In genomic region chr3:78827618-78828017, GRCh38 we compare ENCODE assay signal across 31 cellular contexts.
DNase-seq lines count a peak whose midpoint lies in the region; ATAC-seq, FAIRE-seq and TF ChIP-seq lines count a peak whose summit lies in the region.
"Had no signal": no experiment of that assay in that cellular context is flagged by ENCODE, and none has a peak within 500 bp of the region (broad histone marks: within the 10 kb centered on the region; RNA-seq: fewer than 3 reads in every experiment).

No MANE protein-coding gene starts in this region.

- H3K9me3 ChIP-seq in HepG2 (ENCODE audit: low read length) = no peaks in the 10 kb centered on the region
- H3K9me3 ChIP-seq in right lobe of liver = no peaks in the 10 kb centered on the region
- no peaks in the 10 kb centered on the region for H3K9me3 ChIP-seq in HEK293 (ENCODE audit: control insufficient read depth, insufficient read depth, low read depth, low read length)
- H3K9me3 ChIP-seq in K562 (replicated peaks; ENCODE audit: control insufficient read depth, insufficient read depth, low read depth, low read length) = no peaks in the 10 kb centered on the region
- H3K9me3 ChIP-seq: A549, BE2C, Caco-2 had no signal

- in situ Hi-C loops in HepG2 (cut with HindIII; ENCODE audit: extremely low pct_ligation_motif_present, low pct_unique_long_range_greater_than_20kb) = no loop called here
- in situ Hi-C loops in K562 (cut with MboI) = no loop called here

- POLR2A ChIA-PET in HepG2 (lab: Yijun Ruan, JAX) = no interaction called here
- POLR2A ChIA-PET in HEK293 (lab: Yijun Ruan, JAX) = no interaction called here
- POLR2A ChIA-PET in K562 (lab: Yijun Ruan, JAX) = no interaction called here

- TF ChIP-seq EP300 in HepG2 (IDR thresholded peaks at IDR 0.05; ENCODE audit: low read depth in 2 of 2, low read length in 2 of 2) (no peak), HepG2 (CRISPR knock-in tag; IDR thresholded peaks at IDR 0.05; ENCODE audit: borderline replicate concordance) (no peak), K562 (IDR thresholded peaks at IDR 0.05; ENCODE audit: low read length) (no peak)

- H3K4me3 ChIP-seq in HepG2 (replicated peaks in 1 of 3; ENCODE audit: insufficient read depth in 1 of 3, low read depth in 2 of 3, low read length in 3 of 3) = no peak overlapping the region
- no peak overlapping the region for H3K4me3 ChIP-seq in right lobe of liver
- H3K4me3 ChIP-seq in HEK293 (ENCODE audit: low read depth, low read length) = no peak overlapping the region
- no peak overlapping the region for H3K4me3 ChIP-seq in K562
- H3K4me3 ChIP-seq: A549; BLaER1; BLaER1 treated with 17β-estradiol and CSF1 and Interleukin-3, amounts not matched to agents 10 nM and 100 nM had no signal

- H4K20me1 ChIP-seq in HepG2 (ENCODE audit: insufficient read depth, low read length) = no peaks in the 10 kb centered on the region
- H4K20me1 ChIP-seq in K562 (replicated peaks; ENCODE audit: control insufficient read depth, insufficient read depth, low read length) = no peaks in the 10 kb centered on the region
- H4K20me1 ChIP-seq: BLaER1; BLaER1 treated with 17β-estradiol and CSF1 and Interleukin-3, amounts not matched to agents 10 nM and 100 nM had no signal

- H3K36me3 ChIP-seq in HepG2 (replicated peaks in 1 of 2; ENCODE audit: control insufficient read depth in 1 of 2, insufficient read depth in 2 of 2, low read length in 2 of 2) (peaks cover 0 to 3% of the 10 kb centered on the region in 2 experiments; a peak in 1 of 5 replicates), right lobe of liver (no peaks in the 10 kb centered on the region), HEK293 (ENCODE audit: control insufficient read depth in 2 of 2, insufficient read depth in 1 of 2, low read length in 2 of 2) (no peaks in the 10 kb centered on the region), K562 (ENCODE audit: control insufficient read depth, insufficient read depth, low read length) (no peaks in the 10 kb centered on the region)
- H3K36me3 ChIP-seq: BE2C had no signal

- TF ChIP-seq RAD21 in HepG2 (CRISPR knock-in tag; IDR thresholded peaks at IDR 0.05) (no peak), K562 (CRISPR knock-in tag; conservative IDR thresholded peaks at IDR 0.05 in 1 of 2, IDR thresholded peaks at IDR 0.05 in 1 of 2) (no peak)

- H3K79me2 ChIP-seq in HepG2 (ENCODE audit: insufficient read depth, low read length) (peaks cover 43% of the 10 kb centered on the region), K562 (ENCODE audit: control insufficient read depth, insufficient read depth, low read length) (no peaks in the 10 kb centered on the region)

- CTCF ChIA-PET in HepG2 (lab: Yijun Ruan, JAX; ENCODE audit: low intra/inter-chr PET ratio, low total read pairs) = no interaction called here
- CTCF ChIA-PET in HEK293 (lab: Yijun Ruan, JAX) = no interaction called here
- CTCF ChIA-PET in K562 (lab: Yijun Ruan, JAX; ENCODE audit: low intra/inter-chr PET ratio) = no interaction called here

- H3K9me1 ChIP-seq in K562 (ENCODE audit: control insufficient read depth, insufficient read depth, low read length) = no peaks in the 10 kb centered on the region

- H2AFZ ChIP-seq in HepG2 (ENCODE audit: low read length) = no peak overlapping the region
- H2AFZ ChIP-seq in K562 (ENCODE audit: low read depth, low read length) = no peak overlapping the region

- H3K4me1 ChIP-seq in HepG2 (ENCODE audit: insufficient read depth, low read length) = peaks cover 52% of the 10 kb centered on the region
- H3K4me1 ChIP-seq in right lobe of liver = no peaks in the 10 kb centered on the region
- H3K4me1 ChIP-seq in HEK293 (ENCODE audit: control insufficient read depth, insufficient read depth, low read length) = no peaks in the 10 kb centered on the region; the same call in 1 of the 2 replicates
- no peaks in the 10 kb centered on the region for H3K4me1 ChIP-seq in K562 (replicated peaks in 1 of 2; ENCODE audit: control insufficient read depth in 2 of 2, insufficient read depth in 2 of 2, low read length in 2 of 2)
- H3K4me1 ChIP-seq: BLaER1 had no signal

- H3K27me3 ChIP-seq in HepG2 (ENCODE audit: control insufficient read depth in 1 of 2, insufficient read depth in 2 of 2, low read length in 2 of 2) = no peaks in the 10 kb centered on the region
- no peaks in the 10 kb centered on the region for H3K27me3 ChIP-seq in right lobe of liver
- H3K27me3 ChIP-seq in K562 (ENCODE audit: control insufficient read depth in 2 of 2, insufficient read depth in 2 of 2, low read length in 2 of 2) = no peaks in the 10 kb centered on the region
- H3K27me3 ChIP-seq: BLaER1; BLaER1 treated with 17β-estradiol and CSF1 and Interleukin-3, amounts not matched to agents 10 nM and 100 nM had no signal

- no peak overlapping the region for H3K4me2 ChIP-seq in HepG2 (ENCODE audit: low read depth, low read length)
- H3K4me2 ChIP-seq in K562 (ENCODE audit: insufficient read depth, low read length) = no peak overlapping the region
- H3K4me2 ChIP-seq: A549, BLaER1 had no signal

- BruUV-seq in HepG2 (replicated peaks; lab: Mats Ljungman, UMichigan) (no TSS peak), K562 (replicated peaks; lab: Mats Ljungman, UMichigan) (no TSS peak)

- FAIRE-seq in HepG2 (lab: Jason Lieb, UNC) = no peak
- FAIRE-seq in K562 (lab: Jason Lieb, UNC) = no peak
- FAIRE-seq: A549 had no signal

- H3K27ac ChIP-seq in HepG2 (ENCODE audit: extremely low read length, insufficient read depth, low read length) (no peak overlapping the region), right lobe of liver (no peak overlapping the region), HEK293 (ENCODE audit: extremely low read depth, low read depth, low read length) (no peak overlapping the region), K562 (ENCODE audit: extremely low read depth, low read depth, low read length) (no peak overlapping the region)
- H3K27ac ChIP-seq: 22Rv1; A549; BLaER1; BLaER1 treated with 17β-estradiol and CSF1 and Interleukin-3, amounts not matched to agents 10 nM and 100 nM; C4-2B had no signal

- 97% methylated on average over 4 of the region's 4 CpGs for WGBS in HepG2 (ENCODE audit: low lambda C conversion rate)
- WGBS in right lobe of liver (ENCODE audit: insufficient coverage, low coverage, low lambda C conversion rate, missing lambda C conversion rate) = 91% methylated on average over 3 of the region's 4 CpGs
- 0% methylated on average over 4 of the region's 4 CpGs for WGBS in K562 (ENCODE audit: insufficient coverage, low coverage, missing lambda C conversion rate)

- H3K9ac ChIP-seq in HepG2 (ENCODE audit: insufficient read depth, low read depth, low read length) (no peak overlapping the region), K562 (ENCODE audit: insufficient read depth in 1 of 2, low read depth in 2 of 2, low read length in 2 of 2) (no peak overlapping the region)
- H3K9ac ChIP-seq: BLaER1; BLaER1 treated with 17β-estradiol and CSF1 and Interleukin-3, amounts not matched to agents 10 nM and 100 nM had no signal

- ATAC-seq in HepG2 = no peak
- ATAC-seq in right lobe of liver = no peak
- ATAC-seq in K562 = no peak
- ATAC-seq in HG02642 (IDR thresholded peaks at IDR 0.05; ENCODE audit: poor library complexity, unreplicated experiment) = no peak
- ATAC-seq: A549; CD8-positive, alpha-beta T cell had no signal

- TF ChIP-seq CTCF in HepG2 (CRISPR knock-in tag; IDR thresholded peaks at IDR 0.05) (no peak), right lobe of liver (IDR thresholded peaks at IDR 0.05) (no peak), HEK293 (tag by site-specific recombination; IDR thresholded peaks at IDR 0.05) (no peak), K562 (IDR thresholded peaks at IDR 0.05 in 2 of 3, conservative IDR thresholded peaks at IDR 0.05 in 1 of 3; ENCODE audit: insufficient read depth in 2 of 3, low read depth in 1 of 3, low read length in 3 of 3) (no peak)

- intact Hi-C loops in HepG2 (cut with micrococcal nuclease; ENCODE audit: unreplicated experiment) = no loop called here
- intact Hi-C loops in right lobe of liver (cut with DNase I) = no loop called here
- intact Hi-C loops in K562 (cut with micrococcal nuclease) = no loop called here

- DNase-seq in HepG2 (ENCODE audit: low spot score) = no peak
- no peak for DNase-seq in right lobe of liver
- no peak for DNase-seq in K562 (ENCODE audit: extremely low read depth in 1 of 4, low spot score in 3 of 4)
- DNase-seq in T1000 (lab: John Stamatoyannopoulos, UW) = no peak
- DNase-seq: 8988T; ACHN; AML-193; BE2C; C1 segment of cervical spinal cord; Caco-2; Calu3; CD4-positive, alpha-beta memory T cell; CD4-positive, alpha-beta T cell; CD4-positive, CD25-positive, alpha-beta regulatory T cell; CD8-positive, alpha-beta memory T cell; CD8-positive, alpha-beta T cell; COR-L47; DMS 273 treated with DMSO at 0.1 percent for 48 hours; DMS153; DMS53; DMS79; DMS79 treated with DMSO at 0.1 percent for 48 hours; DND-41; EL had no signal

- TF ChIP-seq POLR2A in HepG2 (IDR thresholded peaks at IDR 0.05; ENCODE audit: insufficient read depth in 1 of 2, low read depth in 2 of 2, low read length in 2 of 2) (no peak), right lobe of liver (IDR thresholded peaks at IDR 0.05) (no peak), K562 (conservative IDR thresholded peaks at IDR 0.05) (no peak)

TF ChIP-seq in HepG2, 621 proteins besides CTCF, POLR2A, EP300 and RAD21 (continues in another document):
- TF ChIP-seq PLSCR1 (CRISPR knock-in tag; IDR thresholded peaks at IDR 0.05; ENCODE audit: borderline replicate concordance) = no peak

TF ChIP-seq in HEK293, 187 proteins besides CTCF, POLR2A, EP300 and RAD21:
- no peak for TF ChIP-seq GFI1B (tag by site-specific recombination; IDR thresholded peaks at IDR 0.05)
- peak; percentile 95 for TF ChIP-seq ZNF10 (tag by site-specific recombination; IDR thresholded peaks at IDR 0.05)

TF ChIP-seq in K562, 482 proteins besides CTCF, POLR2A, EP300 and RAD21 (continues in another document):
- no peak for TF ChIP-seq HDAC6 (IDR thresholded peaks at IDR 0.05; ENCODE audit: low read depth, low read length)
- peak; percentile 75 for TF ChIP-seq ZNF134 (CRISPR knock-in tag; conservative IDR thresholded peaks at IDR 0.05)
- no peak for TF ChIP-seq ZC3H8 (IDR thresholded peaks at IDR 0.05)
- no peak for TF ChIP-seq TCF3 (CRISPR knock-in tag; IDR thresholded peaks at IDR 0.05)
- no peak for TF ChIP-seq GMEB1 (CRISPR knock-in tag; IDR thresholded peaks at IDR 0.05)
